8 cellular contexts compared by ENCODE assay signal in the genomic region with DNA sequence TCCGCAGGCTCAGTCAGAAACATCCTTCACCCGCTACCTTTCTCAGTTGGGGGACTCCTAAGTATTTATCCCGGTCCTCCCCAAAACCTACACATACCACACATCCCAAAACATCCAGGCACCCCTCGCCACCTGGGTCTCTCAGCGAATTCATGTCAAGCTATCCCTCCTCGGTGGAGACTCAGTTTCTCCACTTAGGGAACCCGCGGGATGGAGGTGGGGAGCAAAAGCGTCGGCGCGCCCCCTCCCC. TPM values are rescaled to one million over a fixed set of nuclear protein-coding genes. Genes with fewer than 3 reads are reported as not detected.
DNase-seq lines count a peak whose midpoint lies in the region; ATAC-seq and TF ChIP-seq lines count a peak whose summit lies in the region.

No MANE protein-coding gene starts in this region.

- TF ChIP-seq CTCF in cardiac muscle cell (IDR thresholded peaks at IDR 0.05; ENCODE audit: low read depth, low read length) (no peak), liver (IDR thresholded peaks at IDR 0.05; ENCODE audit: low read depth, low read length, missing input control) (no peak), upper lobe of left lung (IDR thresholded peaks at IDR 0.05) (no peak)

- DNase-seq in cardiac muscle cell (ENCODE audit: low read depth in 1 of 2, low spot score in 1 of 2) (no peak), left cardiac atrium (no peak), upper lobe of left lung (no peak), ACHN (no peak)

- peak overlapping the region; percentile 71 to 87 for H3K9ac ChIP-seq in liver (ENCODE audit: low read depth in 1 of 2, low read length in 2 of 2)

- TF ChIP-seq EP300 in upper lobe of left lung (IDR thresholded peaks at IDR 0.05): no peak

- H3K9me3 ChIP-seq in cardiac muscle cell (ENCODE audit: low read depth) (no peaks in the 10 kb centered on the region), liver (ENCODE audit: control insufficient read depth in 4 of 4, low read length in 3 of 4) (no peaks in the 10 kb centered on the region), upper lobe of left lung (no peaks in the 10 kb centered on the region)

- no peaks in the 10 kb centered on the region for H3K27me3 ChIP-seq in cardiac muscle cell
- no peaks in the 10 kb centered on the region for H3K27me3 ChIP-seq in liver (ENCODE audit: control insufficient read depth in 4 of 4, insufficient read depth in 4 of 4, low read length in 3 of 4)
- H3K27me3 ChIP-seq in upper lobe of left lung: no peaks in the 10 kb centered on the region

- H3K4me1 ChIP-seq in cardiac muscle cell (ENCODE audit: low read depth) (peaks cover 10% of the 10 kb centered on the region), liver (ENCODE audit: control insufficient read depth in 4 of 4, insufficient read depth in 4 of 4, low read length in 3 of 4) (peaks cover 14 to 48% (median 39%) of the 10 kb centered on the region in 4 donors), upper lobe of left lung (peaks cover 39 to 51% (median 44%) of the 10 kb centered on the region in 4 donors)

- ATAC-seq in left cardiac atrium (no peak), upper lobe of left lung (ENCODE audit: low FRiP score in 2 of 2) (no peak), HG02759 (IDR thresholded peaks at IDR 0.05; ENCODE audit: unreplicated experiment) (no peak), GM19328 (IDR thresholded peaks at IDR 0.05; ENCODE audit: unreplicated experiment) (no peak)

- H3K4me3 ChIP-seq in cardiac muscle cell (peak overlapping the region; percentile 75), liver (ENCODE audit: low read depth in 1 of 3, low read length in 3 of 3) (peak overlapping the region; percentile 73 to 74 (median 73)), upper lobe of left lung (peak overlapping the region; percentile 83 to 94 (median 92))

- TF ChIP-seq RAD21 in liver (IDR thresholded peaks at IDR 0.05): no peak

- 1% methylated on average over 12 of the region's 12 CpGs for WGBS in adipose tissue, 3 donors
- WGBS in liver: under 1% methylated on average over 12 of the region's 12 CpGs
- WGBS in upper lobe of left lung, 2 donors: 0% methylated on average over 8 to 12 of the region's 12 CpGs

- no peak for TF ChIP-seq POLR2A in upper lobe of left lung (IDR thresholded peaks at IDR 0.05)

- H3K27ac ChIP-seq in cardiac muscle cell (peak overlapping the region; percentile 85), adipose tissue (ENCODE audit: low read depth, low read length) (peak overlapping the region; percentile 53), liver (ENCODE audit: low read depth in 1 of 2, low read length in 2 of 2) (peak overlapping the region; percentile 96 to 97), upper lobe of left lung (peak overlapping the region; percentile 93 to 100 (median 96))

- intact Hi-C loops in left cardiac atrium (cut with DNase I): loop anchor here in 1 of 2 donors (2.0 kb wide), 1 partner anchor 27 kb away; the partner anchor contains the start of gene CKS1B

- H3K36me3 ChIP-seq in cardiac muscle cell: no peaks in the 10 kb centered on the region
- H3K36me3 ChIP-seq in liver (ENCODE audit: control insufficient read depth in 4 of 4, insufficient read depth in 3 of 4, low read depth in 1 of 4, low read length in 3 of 4): no peaks in the 10 kb centered on the region
- H3K36me3 ChIP-seq in upper lobe of left lung: no peaks in the 10 kb centered on the region

- in situ Hi-C loops in ACHN (cut with HindIII; ENCODE audit: low pct_ligation_motif_present, low pct_unique_long_range_greater_than_20kb, low sequenced_read_pairs): no loop called here

TF ChIP-seq in liver, 16 proteins besides CTCF, POLR2A, EP300 and RAD21:
- TF ChIP-seq TAF1 (conservative IDR thresholded peaks at IDR 0.05): no peak
- TF ChIP-seq FOXA2 (IDR thresholded peaks at IDR 0.05): no peak
- no peak for TF ChIP-seq FOXA1 (IDR thresholded peaks at IDR 0.05)
- TF ChIP-seq, protein P1, sequence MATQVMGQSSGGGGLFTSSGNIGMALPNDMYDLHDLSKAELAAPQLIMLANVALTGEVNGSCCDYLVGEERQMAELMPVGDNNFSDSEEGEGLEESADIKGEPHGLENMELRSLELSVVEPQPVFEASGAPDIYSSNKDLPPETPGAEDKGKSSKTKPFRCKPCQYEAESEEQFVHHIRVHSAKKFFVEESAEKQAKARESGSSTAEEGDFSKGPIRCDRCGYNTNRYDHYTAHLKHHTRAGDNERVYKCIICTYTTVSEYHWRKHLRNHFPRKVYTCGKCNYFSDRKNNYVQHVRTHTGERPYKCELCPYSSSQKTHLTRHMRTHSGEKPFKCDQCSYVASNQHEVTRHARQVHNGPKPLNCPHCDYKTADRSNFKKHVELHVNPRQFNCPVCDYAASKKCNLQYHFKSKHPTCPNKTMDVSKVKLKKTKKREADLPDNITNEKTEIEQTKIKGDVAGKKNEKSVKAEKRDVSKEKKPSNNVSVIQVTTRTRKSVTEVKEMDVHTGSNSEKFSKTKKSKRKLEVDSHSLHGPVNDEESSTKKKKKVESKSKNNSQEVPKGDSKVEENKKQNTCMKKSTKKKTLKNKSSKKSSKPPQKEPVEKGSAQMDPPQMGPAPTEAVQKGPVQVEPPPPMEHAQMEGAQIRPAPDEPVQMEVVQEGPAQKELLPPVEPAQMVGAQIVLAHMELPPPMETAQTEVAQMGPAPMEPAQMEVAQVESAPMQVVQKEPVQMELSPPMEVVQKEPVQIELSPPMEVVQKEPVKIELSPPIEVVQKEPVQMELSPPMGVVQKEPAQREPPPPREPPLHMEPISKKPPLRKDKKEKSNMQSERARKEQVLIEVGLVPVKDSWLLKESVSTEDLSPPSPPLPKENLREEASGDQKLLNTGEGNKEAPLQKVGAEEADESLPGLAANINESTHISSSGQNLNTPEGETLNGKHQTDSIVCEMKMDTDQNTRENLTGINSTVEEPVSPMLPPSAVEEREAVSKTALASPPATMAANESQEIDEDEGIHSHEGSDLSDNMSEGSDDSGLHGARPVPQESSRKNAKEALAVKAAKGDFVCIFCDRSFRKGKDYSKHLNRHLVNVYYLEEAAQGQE (IDR thresholded peaks at IDR 0.05): no peak
- no peak for TF ChIP-seq SP1 (IDR thresholded peaks at IDR 0.05)
- TF ChIP-seq JUND (IDR thresholded peaks at IDR 0.05): no peak

RNA-seq across cellular contexts. Expression of gene ZBTB7B, which starts 1.2 kb away (rescaled TPM):
- total RNA-seq in cardiac muscle cell (25.5 and 25.6 TPM in 2 replicates), left cardiac atrium (10 to 100 TPM; 49.6 to 52.6 TPM), liver (10 to 100 TPM; 10.3 to 50.2 TPM), upper lobe of left lung (10 to 100 TPM; 43.9 to 88.2 (median 66.2) TPM)
- polyA plus RNA-seq in cardiac muscle cell (4.6 and 4.7 TPM in 2 replicates), adipose tissue (10 to 100 TPM; 30.4 to 55.4 (median 35.7) TPM), liver (10 to 100 TPM in 1 of 2 donors, 1 to 10 TPM in 1; 7.0 to 31.9 TPM)

RNA-seq across cellular contexts. Expression of gene LENEP, which starts 8.0 kb away (rescaled TPM):
- total RNA-seq in cardiac muscle cell (not detected in 2 replicates), left cardiac atrium (not detected), liver (under 1 TPM in 1 of 2 donors, not detected in 1; 0.42 TPM), upper lobe of left lung (1 to 10 TPM in 1 of 6 donors, under 1 TPM in 1, not detected in 4; 0.57 to 1.0 TPM)
- polyA plus RNA-seq in cardiac muscle cell (0.72 TPM in 1 of 2 replicates, not detected in the other), adipose tissue (not detected), liver (not detected)

RNA-seq across cellular contexts. Expression of gene FLAD1, which starts 18.2 kb away (rescaled TPM):
- total RNA-seq in cardiac muscle cell (34.3 and 39.7 TPM in 2 replicates), left cardiac atrium (10 to 100 TPM; 25.9 to 30.8 TPM), liver (10 to 100 TPM; 10.4 to 20.2 TPM), upper lobe of left lung (10 to 100 TPM; 15.6 to 62.9 (median 29.8) TPM)
- polyA plus RNA-seq in cardiac muscle cell (59.2 and 60.8 TPM in 2 replicates), adipose tissue (10 to 100 TPM; 15.3 to 37.9 (median 21.7) TPM), liver (10 to 100 TPM; 24.7 to 31.6 TPM)

RNA-seq across cellular contexts. Expression of gene CKS1B, which starts 26.9 kb away (rescaled TPM):
- total RNA-seq in cardiac muscle cell (52.9 and 96.5 TPM in 2 replicates), left cardiac atrium (10 to 100 TPM; 26.9 to 33.8 TPM), liver (10 to 100 TPM; 32.4 to 54.4 TPM), upper lobe of left lung (10 to 100 TPM in 5 of 6 donors, 1 to 10 TPM in 1; 9.9 to 31.1 (median 22.5) TPM)
- polyA plus RNA-seq in cardiac muscle cell (157 and 337 TPM in 2 replicates), adipose tissue (10 to 100 TPM; 23.6 to 88.9 (median 76.3) TPM), liver (10 to 100 TPM; 34.3 to 57.9 TPM)

RNA-seq across cellular contexts. Expression of gene SHC1, which starts 30.8 kb away (rescaled TPM):
- 80.0 and 80.3 TPM in 2 replicates for total RNA-seq in cardiac muscle cell
- polyA plus RNA-seq in cardiac muscle cell: 66.8 and 70.7 TPM in 2 replicates
- 100 to 1,000 TPM in 1 of 2 donors, 10 to 100 TPM in 1; 88.7 to 102 TPM for total RNA-seq in left cardiac atrium
- 100 to 1,000 TPM in 2 of 3 donors, 10 to 100 TPM in 1; 49.1 to 197 (median 110) TPM for polyA plus RNA-seq in adipose tissue
- 10 to 100 TPM; 53.2 to 65.5 TPM for total RNA-seq in liver
- polyA plus RNA-seq in liver: 10 to 100 TPM; 27.2 to 62.8 TPM
- total RNA-seq in upper lobe of left lung: 100 to 1,000 TPM in 1 of 6 donors, 10 to 100 TPM in 5; 55.5 to 130 (median 69.1) TPM
